Comparison of ENCODE assay signal across 20 cellular contexts in the genomic region with DNA sequence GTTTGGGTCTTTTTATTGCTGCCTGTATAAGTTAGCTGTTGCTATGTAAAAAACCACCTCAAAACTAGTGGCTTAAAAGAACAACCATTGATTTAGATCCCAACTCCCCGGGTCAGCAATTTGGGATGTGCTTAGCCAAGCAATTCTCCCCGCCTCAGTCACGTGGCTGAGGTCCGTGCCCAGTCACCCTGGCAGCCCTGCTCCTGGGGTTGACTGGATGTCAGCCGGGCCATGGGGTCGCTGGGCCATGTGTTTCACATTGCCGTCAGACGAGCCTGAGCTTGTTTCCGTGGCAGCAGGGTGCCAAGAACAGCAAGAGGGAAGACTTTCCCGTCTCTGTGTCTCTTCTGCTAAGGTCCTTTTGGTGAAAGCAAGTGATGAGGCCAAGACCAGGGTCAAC.
DNase-seq lines count a peak whose midpoint lies in the region; ATAC-seq and TF ChIP-seq lines count a peak whose summit lies in the region.
"Had no signal": no experiment of that assay in that cellular context is flagged by ENCODE, and none has a peak within 500 bp of the region (broad histone marks: within the 10 kb centered on the region; RNA-seq: fewer than 3 reads in every experiment).

No MANE protein-coding gene starts in this region.

- dilution Hi-C loops in IMR-90 (cut with HindIII; ENCODE audit: low sequenced_read_pairs, unreplicated experiment): no loop called here

- no peak overlapping the region for H3K18ac ChIP-seq in IMR-90 (ENCODE audit: low read depth, low read length)

- no peak overlapping the region for H4K91ac ChIP-seq in IMR-90 (ENCODE audit: insufficient read depth, low read depth, low read length)

- H3K9me3 ChIP-seq in IMR-90 (ENCODE audit: control insufficient read depth, insufficient read depth, low read length): no peaks in the 10 kb centered on the region
- H3K9me3 ChIP-seq in liver (ENCODE audit: control insufficient read depth in 4 of 4, low read length in 3 of 4): no peaks in the 10 kb centered on the region
- no peaks in the 10 kb centered on the region for H3K9me3 ChIP-seq in testis
- H3K9me3 ChIP-seq in sigmoid colon: no peaks in the 10 kb centered on the region
- H3K9me3 ChIP-seq: BE2C, Caco-2 had no signal

- TF ChIP-seq POLR2A in IMR-90 (IDR thresholded peaks at IDR 0.05; ENCODE audit: low read depth, low read length) (no peak), testis (IDR thresholded peaks at IDR 0.05) (no peak), sigmoid colon (IDR thresholded peaks at IDR 0.05) (no peak)

- H3K9ac ChIP-seq in IMR-90 (ENCODE audit: low read depth, low read length): no peak overlapping the region
- H3K9ac ChIP-seq in liver (ENCODE audit: low read depth in 1 of 2, low read length in 2 of 2): no peak overlapping the region
- H3K9ac ChIP-seq: KMS-11 had no signal

- H2BK120ac ChIP-seq in IMR-90 (ENCODE audit: low read depth, low read length): no peak overlapping the region

- H2BK15ac ChIP-seq in IMR-90 (ENCODE audit: low read depth, low read length): no peak overlapping the region

- H4K5ac ChIP-seq in IMR-90 (ENCODE audit: low read depth, low read length): no peak overlapping the region

- no peak overlapping the region for H3K14ac ChIP-seq in IMR-90 (replicated peaks; ENCODE audit: low read depth, low read length)

- BruUV-seq in IMR-90 (replicated peaks; lab: Mats Ljungman, UMichigan): no TSS peak

- H4K20me1 ChIP-seq in IMR-90 (ENCODE audit: insufficient read depth, low read length): no peaks in the 10 kb centered on the region

- no peaks in the 10 kb centered on the region for H3K4me1 ChIP-seq in IMR-90 (ENCODE audit: control insufficient read depth, insufficient read depth, low read length)
- H3K4me1 ChIP-seq in liver (ENCODE audit: control insufficient read depth in 4 of 4, insufficient read depth in 4 of 4, low read length in 3 of 4): no peaks in the 10 kb centered on the region
- H3K4me1 ChIP-seq in testis: peaks cover 7% of the 10 kb centered on the region
- peaks cover 0 to 13% (median 9%) of the 10 kb centered on the region in 4 donors for H3K4me1 ChIP-seq in sigmoid colon
- H3K4me1 ChIP-seq: BE2C, Caco-2 had no signal

- peak overlapping the region; percentile 24 for H2AFZ ChIP-seq in IMR-90 (replicated peaks; ENCODE audit: low read length, poor library complexity)

- ATAC-seq in IMR-90 (ENCODE audit: low read depth): no peak

- H2BK20ac ChIP-seq in IMR-90 (ENCODE audit: low read depth, low read length): no peak overlapping the region

- no peak overlapping the region for H3K27ac ChIP-seq in IMR-90 (ENCODE audit: insufficient read depth, low read length)
- H3K27ac ChIP-seq in coronary artery: no peak overlapping the region
- H3K27ac ChIP-seq in liver (ENCODE audit: low read depth in 1 of 2, low read length in 2 of 2): no peak overlapping the region
- H3K27ac ChIP-seq in testis: no peak overlapping the region
- no peak overlapping the region for H3K27ac ChIP-seq in sigmoid colon
- H3K27ac ChIP-seq: KMS-11 had no signal

- H2AK5ac ChIP-seq in IMR-90 (ENCODE audit: low read depth, low read length): no peak overlapping the region

- no peak for TF ChIP-seq CTCF in IMR-90 (conservative IDR thresholded peaks at IDR 0.05; ENCODE audit: low read depth, low read length)
- no peak for TF ChIP-seq CTCF in coronary artery (IDR thresholded peaks at IDR 0.05)
- TF ChIP-seq CTCF in liver (IDR thresholded peaks at IDR 0.05; ENCODE audit: low read depth, low read length, missing input control): no peak
- TF ChIP-seq CTCF in testis (IDR thresholded peaks at IDR 0.05): no peak
- no peak for TF ChIP-seq CTCF in sigmoid colon (IDR thresholded peaks at IDR 0.05)

- no peaks in the 10 kb centered on the region for H3K36me3 ChIP-seq in IMR-90 (ENCODE audit: control insufficient read depth, insufficient read depth, low read length)
- no peaks in the 10 kb centered on the region for H3K36me3 ChIP-seq in liver (ENCODE audit: control insufficient read depth in 4 of 4, insufficient read depth in 3 of 4, low read depth in 1 of 4, low read length in 3 of 4)
- H3K36me3 ChIP-seq in testis (ENCODE audit: low read depth, missing control alignments): no peaks in the 10 kb centered on the region
- no peaks in the 10 kb centered on the region for H3K36me3 ChIP-seq in sigmoid colon
- H3K36me3 ChIP-seq: BE2C had no signal

- TF ChIP-seq EP300 in sigmoid colon (IDR thresholded peaks at IDR 0.05): no peak

- in situ Hi-C loops in IMR-90 (cut with MboI; ENCODE audit: low sequenced_read_pairs): no loop called here

- H3K23ac ChIP-seq in IMR-90 (ENCODE audit: low read depth, low read length): no peak overlapping the region

- H3K79me1 ChIP-seq in IMR-90 (ENCODE audit: low read depth in 1 of 2, low read length in 2 of 2): no peaks in the 10 kb centered on the region

- WGBS in IMR-90 (ENCODE audit: extremely low coverage in 2 of 2, insufficient read length in 1 of 2), 2 experiments: 80% methylated on average over 9 of the region's 10 CpGs; no CpG with 5 or more reads in 1 of the 2 experiments
- 54% methylated on average over 10 of the region's 10 CpGs for WGBS in liver
- 82 to 100% methylated on average over 1 to 10 of the region's 10 CpGs for WGBS in testis, 2 donors
- WGBS in sigmoid colon, 2 donors: 84 to 92% methylated on average over 10 of the region's 10 CpGs

- CTCF ChIA-PET in IMR-90 (lab: Yijun Ruan, JAX): no interaction called here

- H3K27me3 ChIP-seq in IMR-90 (ENCODE audit: control insufficient read depth, insufficient read depth, low read length) (no peaks in the 10 kb centered on the region), liver (ENCODE audit: control insufficient read depth in 4 of 4, insufficient read depth in 4 of 4, low read length in 3 of 4) (peaks cover 0 to 3% (median under 1%) of the 10 kb centered on the region in 4 donors), testis (no peaks in the 10 kb centered on the region), sigmoid colon (no peaks in the 10 kb centered on the region)
- H3K27me3 ChIP-seq: BE2C had no signal

- H3K4ac ChIP-seq in IMR-90 (ENCODE audit: low read depth, low read length): no peak overlapping the region

- no peaks in the 10 kb centered on the region for H3K9me1 ChIP-seq in IMR-90 (ENCODE audit: insufficient read depth, low read length)

- no peak overlapping the region for H4K8ac ChIP-seq in IMR-90 (ENCODE audit: low read depth in 2 of 2, low read length in 2 of 2)

- H3K56ac ChIP-seq in IMR-90 (ENCODE audit: extremely low read depth, insufficient read depth, low read length): no peak overlapping the region

- DNase-seq in IMR-90: no peak
- no peak for DNase-seq in coronary artery (ENCODE audit: low spot score)
- DNase-seq in smooth muscle cell of the brain vasculature (ENCODE audit: low read depth, low spot score): peak; percentile 6
- no peak for DNase-seq in testis
- DNase-seq in NCI-H524 treated with DMSO at 0.1 percent for 48 hours (lab: John Stamatoyannopoulos, UW): no peak
- no peak for DNase-seq in sigmoid colon
- DNase-seq: BE2C; Caco-2; CD4-positive, alpha-beta T cell; DMS53; EL; NCI-H1417; NCI-H187; NCI-H2107; NCI-H510A treated with DMSO at 0.1 percent for 48 hours; NCI-H82; OCI-M1; SHP77 had no signal

- H3K4me3 ChIP-seq in IMR-90 (ENCODE audit: insufficient read depth, low read depth, low read length) (no peak overlapping the region), coronary artery (peak overlapping the region; percentile 25), liver (ENCODE audit: low read depth in 1 of 3, low read length in 3 of 3) (no peak overlapping the region), testis (no peak overlapping the region), sigmoid colon (no peak overlapping the region)

- TF ChIP-seq RAD21 in IMR-90 (IDR thresholded peaks at IDR 0.05; ENCODE audit: low read length) (no peak), liver (IDR thresholded peaks at IDR 0.05) (no peak)

- H2BK5ac ChIP-seq in IMR-90 (ENCODE audit: low read depth, low read length, poor library complexity, severe bottlenecking): no peak overlapping the region

- intact Hi-C loops in IMR-90 (cut with micrococcal nuclease) (no loop called here), testis (cut with DNase I; ENCODE audit: low total_unique reads) (no loop called here), sigmoid colon (cut with DNase I) (no loop called here)

- POLR2A ChIA-PET in IMR-90 (lab: Charles Lee; ENCODE audit: unreplicated experiment): no interaction called here

- no peak overlapping the region for H2AK9ac ChIP-seq in IMR-90 (replicated peaks; ENCODE audit: low read depth, low read length, poor library complexity)

- H3K4me2 ChIP-seq in IMR-90 (ENCODE audit: low read depth, low read length): no peak overlapping the region
- H3K4me2 ChIP-seq: KMS-11 had no signal

TF ChIP-seq in IMR-90, 13 proteins besides CTCF, POLR2A, EP300 and RAD21 (continues in another document):
- TF ChIP-seq, protein P1, sequence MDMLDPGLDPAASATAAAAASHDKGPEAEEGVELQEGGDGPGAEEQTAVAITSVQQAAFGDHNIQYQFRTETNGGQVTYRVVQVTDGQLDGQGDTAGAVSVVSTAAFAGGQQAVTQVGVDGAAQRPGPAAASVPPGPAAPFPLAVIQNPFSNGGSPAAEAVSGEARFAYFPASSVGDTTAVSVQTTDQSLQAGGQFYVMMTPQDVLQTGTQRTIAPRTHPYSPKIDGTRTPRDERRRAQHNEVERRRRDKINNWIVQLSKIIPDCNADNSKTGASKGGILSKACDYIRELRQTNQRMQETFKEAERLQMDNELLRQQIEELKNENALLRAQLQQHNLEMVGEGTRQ (IDR thresholded peaks at IDR 0.05; ENCODE audit: low read depth, low read length): no peak
- no peak for TF ChIP-seq CHD1 (IDR thresholded peaks at IDR 0.05; ENCODE audit: low read depth, low read length)
- TF ChIP-seq BHLHE40 (IDR thresholded peaks at IDR 0.05; ENCODE audit: low read depth, low read length): no peak
- no peak for TF ChIP-seq MXI1 (IDR thresholded peaks at IDR 0.05; ENCODE audit: borderline replicate concordance, low read depth, low read length)
- TF ChIP-seq FOS (IDR thresholded peaks at IDR 0.05; ENCODE audit: low read depth, low read length): no peak
- no peak for TF ChIP-seq RFX5 (IDR thresholded peaks at IDR 0.05; ENCODE audit: low read depth, low read length)

TF ChIP-seq in liver, 16 proteins besides CTCF, POLR2A, EP300 and RAD21:
- TF ChIP-seq SP1 (IDR thresholded peaks at IDR 0.05) (no peak), NR2F2 (IDR thresholded peaks at IDR 0.05) (peak; percentile 67)
TF ChIP-seq in liver: peak in this region for 1.
